ENCODE assay signal across 8 cellular contexts in genomic region chr5:139582181-139582580, GRCh38. TPM values are rescaled to one million over a fixed set of nuclear protein-coding genes. Genes with fewer than 3 reads are reported as not detected.
DNase-seq lines count a peak whose midpoint lies in the region; ATAC-seq and TF ChIP-seq lines count a peak whose summit lies in the region.
"Not testable (repeated sequence)": the region's sequence is repeated elsewhere in the genome, so short reads cannot be mapped to it uniquely, and the experiment has no call there.

No MANE protein-coding gene starts in this region.

- POLR2A ChIA-PET in OCI-LY7 (lab: Charles Lee), result interaction anchor here (0.7 to 1.2 kb wide), 2 partner anchors 16 to 766 kb away, joined by 3 to 10 read pairs; no protein-coding TSS in a partner anchor

- peak; percentile 48 for ATAC-seq in GM21529 (IDR thresholded peaks at IDR 0.05; ENCODE audit: unreplicated experiment)
- ATAC-seq in memory B cell (ENCODE audit: low read depth); upper lobe of right lung: not testable (repeated sequence)
- ATAC-seq in psoas muscle, result peak; percentile 32 to 69 (median 65)

- TF ChIP-seq CTCF in Calu3 (IDR thresholded peaks at IDR 0.05; ENCODE audit: unreplicated experiment); OCI-LY7 (conservative IDR thresholded peaks at IDR 0.05; ENCODE audit: low read length); psoas muscle (IDR thresholded peaks at IDR 0.05); upper lobe of right lung (IDR thresholded peaks at IDR 0.05): not testable (repeated sequence)

- H3K27ac ChIP-seq in OCI-LY7 (ENCODE audit: low read depth, low read length, poor library complexity, severe bottlenecking) (peak overlapping the region; percentile 7), epithelial cell of prostate (peak overlapping the region; percentile 75)
- H3K27ac ChIP-seq in psoas muscle, upper lobe of right lung: not testable (repeated sequence)

- not testable (repeated sequence) for H3K27me3 ChIP-seq in psoas muscle (ENCODE audit: insufficient read depth in 3 of 3, low read length in 2 of 3); upper lobe of right lung

- not testable (repeated sequence) for BruUV-seq in Calu3 (replicated peaks; lab: Mats Ljungman, UMichigan); OCI-LY7 (replicated peaks; lab: Mats Ljungman, UMichigan)

- H3K4me3 ChIP-seq in OCI-LY7 (ENCODE audit: low read depth, low read length, poor library complexity, severe bottlenecking); psoas muscle; upper lobe of right lung: not testable (repeated sequence)

- H3K4me2 ChIP-seq in OCI-LY7 (ENCODE audit: low read length), result peak overlapping the region; percentile 2; the same call in 1 of the 2 replicates

- peaks cover 100% of the 10 kb centered on the region for H3K79me2 ChIP-seq in OCI-LY7 (ENCODE audit: insufficient read depth, low read depth, low read length)

- H2AFZ ChIP-seq in OCI-LY7 (ENCODE audit: low read length), result not testable (repeated sequence)

- WGBS in psoas muscle, 3 donors, result 36 to 58% (median 45%) methylated on average over 5 of the region's 5 CpGs

- intact Hi-C loops in Calu3 (cut with micrococcal nuclease; ENCODE audit: unreplicated experiment); OCI-LY7 (cut with micrococcal nuclease; ENCODE audit: unreplicated experiment); psoas muscle (cut with DNase I); upper lobe of right lung (cut with DNase I): not testable (repeated sequence)

- DNase-seq in Calu3, result peak; percentile 11
- DNase-seq in OCI-LY7 (ENCODE audit: low spot score); epithelial cell of prostate (ENCODE audit: low read depth, low spot score); memory B cell (ENCODE audit: low spot score in 2 of 2); psoas muscle: not testable (repeated sequence)
- peak; percentile 10 to 13 for DNase-seq in activated T-cell treated with anti-CD3 and anti-CD28 coated beads, Interleukin-2, amount 50 U/mL, for 48 hours
- DNase-seq in upper lobe of right lung, result peak; percentile 12

- not testable (repeated sequence) for H3K27me3 Mint-ChIP-seq in Calu3 (ENCODE audit: unreplicated experiment); memory B cell

- not testable (repeated sequence) for H3K4me3 Mint-ChIP-seq in Calu3 (ENCODE audit: low read depth, unreplicated experiment); memory B cell

- H3K4me1 Mint-ChIP-seq in Calu3 (ENCODE audit: low read depth, unreplicated experiment), result not testable (repeated sequence)
- H3K4me1 Mint-ChIP-seq in memory B cell, result peaks cover 27% of the 10 kb centered on the region

- H3K4me1 ChIP-seq in OCI-LY7 (ENCODE audit: insufficient read depth, low read length, poor library complexity, severe bottlenecking) (peaks cover 50% of the 10 kb centered on the region), psoas muscle (peaks cover 54% of the 10 kb centered on the region)
- not testable (repeated sequence) for H3K4me1 ChIP-seq in upper lobe of right lung

- CTCF ChIA-PET in Calu3 (lab: Charles Lee), result not testable (repeated sequence)
- CTCF ChIA-PET in OCI-LY7 (lab: Charles Lee; ENCODE audit: unreplicated experiment), result interaction anchor here (0.5 kb wide), 1 partner anchor 157 kb away, joined by 3 read pairs; no protein-coding TSS in a partner anchor

- H3K36me3 ChIP-seq in OCI-LY7 (ENCODE audit: insufficient read depth, low read length), result peaks cover 84% of the 10 kb centered on the region
- not testable (repeated sequence) for H3K36me3 ChIP-seq in psoas muscle (ENCODE audit: insufficient read depth in 1 of 2, low read depth in 1 of 2); upper lobe of right lung

- not testable (repeated sequence) for H3K9me2 ChIP-seq in OCI-LY7 (ENCODE audit: insufficient read depth, low read length)

- not testable (repeated sequence) for H3K27ac Mint-ChIP-seq in Calu3 (ENCODE audit: unreplicated experiment)
- H3K27ac Mint-ChIP-seq in memory B cell, result peak overlapping the region; percentile 20

- not testable (repeated sequence) for H3K9me3 ChIP-seq in OCI-LY7 (ENCODE audit: low read length); psoas muscle; upper lobe of right lung

- peaks cover 35% of the 10 kb centered on the region for H3K36me3 Mint-ChIP-seq in Calu3 (ENCODE audit: insufficient read depth, unreplicated experiment)
- not testable (repeated sequence) for H3K36me3 Mint-ChIP-seq in memory B cell

- H4K20me1 ChIP-seq in OCI-LY7 (ENCODE audit: insufficient read depth, low read length), result peaks cover 17% of the 10 kb centered on the region

- not testable (repeated sequence) for H3K9me3 Mint-ChIP-seq in Calu3 (ENCODE audit: low read depth, unreplicated experiment); memory B cell

RNA-seq across cellular contexts. Expression of gene UBE2D2, which starts 21.0 kb away (rescaled TPM):
- total RNA-seq in Calu3 (2022) (179 and 187 TPM in 2 replicates), OCI-LY7 (2022) (239 and 271 TPM in 2 replicates), psoas muscle (100 to 1,000 TPM; 156 to 175 (median 164) TPM), upper lobe of right lung (95.9 TPM)
- 102 and 145 TPM in 2 replicates for total RNA-seq in OCI-LY7 (2014; rRNA removed; shearing (Covaris generic))
- polyA plus RNA-seq in psoas muscle, result 100 to 1,000 TPM; 107 to 243 (median 126) TPM
